ENCODE assay signal across 20 cellular contexts in genomic region chr6:38587766-38588362, GRCh38.
"Had no signal": no experiment of that assay in that cellular context is flagged by ENCODE, and none has a peak within 500 bp of the region (broad histone marks: within the 10 kb centered on the region; RNA-seq: fewer than 3 reads in every experiment).

No MANE protein-coding gene starts in this region.

- H3K9me3 ChIP-seq: esophagus muscularis mucosa, left lung, pancreas, SK-N-SH, thoracic aorta, upper lobe of left lung had no signal

- ATAC-seq: activated naive CD4-positive, alpha-beta T cell treated with anti-CD3 and anti-CD28 coated beads, Interleukin-2, amount 50 U/mL, for 72 hours; activated T-helper 17 cell treated with anti-CD3 and anti-CD28 coated beads, Interleukin-2, amount 50 U/mL, for 72 hours; left lung; natural killer cell treated with Interleukin-12 subunit alpha and Interleukin-12 subunit beta and Interleukin-15 and Interleukin-18, amount 100 ng/mL, for 72 hours; pancreas; sciatic nerve had no signal

- H3K27ac ChIP-seq: brain microvascular endothelial cell, coronary artery, esophagus muscularis mucosa, left lung, pancreas, thoracic aorta, upper lobe of left lung had no signal

- FAIRE-seq: frontal cortex, kidney, pancreas had no signal

- DNase-seq: activated CD4-positive, alpha-beta memory T cell treated with anti-CD3 and anti-CD28 coated beads for 36 hours; activated CD4-positive, alpha-beta T cell treated with anti-CD3 and anti-CD28 coated beads for 48 hours; brain microvascular endothelial cell; kidney; left lung; mammary epithelial cell; midbrain; pancreas; SK-N-SH; stimulated activated CD4-positive, alpha-beta T cell treated with anti-CD3 and anti-CD28 coated beads, Interleukin-2, amount 100 ng/mL, for 48 hours; stimulated activated naive CD4-positive, alpha-beta T cell treated with Interleukin-2 at 50 U/mL for 16 hours; upper lobe of left lung had no signal

- H3K27me3 ChIP-seq: brain microvascular endothelial cell, esophagus muscularis mucosa, left lung, pancreas, upper lobe of left lung had no signal

- H3K4me3 ChIP-seq: coronary artery, esophagus muscularis mucosa, left lung, pancreas, thoracic aorta, upper lobe of left lung had no signal

- H3K4me1 ChIP-seq: esophagus muscularis mucosa, left lung, pancreas had no signal

- H3K36me3 ChIP-seq: brain microvascular endothelial cell, pancreas had no signal

- H3K9ac ChIP-seq: SK-N-SH had no signal

- H3K4me2 ChIP-seq: SK-N-SH had no signal
